ENCODE assay signal across 8 cellular contexts in the genomic region with DNA sequence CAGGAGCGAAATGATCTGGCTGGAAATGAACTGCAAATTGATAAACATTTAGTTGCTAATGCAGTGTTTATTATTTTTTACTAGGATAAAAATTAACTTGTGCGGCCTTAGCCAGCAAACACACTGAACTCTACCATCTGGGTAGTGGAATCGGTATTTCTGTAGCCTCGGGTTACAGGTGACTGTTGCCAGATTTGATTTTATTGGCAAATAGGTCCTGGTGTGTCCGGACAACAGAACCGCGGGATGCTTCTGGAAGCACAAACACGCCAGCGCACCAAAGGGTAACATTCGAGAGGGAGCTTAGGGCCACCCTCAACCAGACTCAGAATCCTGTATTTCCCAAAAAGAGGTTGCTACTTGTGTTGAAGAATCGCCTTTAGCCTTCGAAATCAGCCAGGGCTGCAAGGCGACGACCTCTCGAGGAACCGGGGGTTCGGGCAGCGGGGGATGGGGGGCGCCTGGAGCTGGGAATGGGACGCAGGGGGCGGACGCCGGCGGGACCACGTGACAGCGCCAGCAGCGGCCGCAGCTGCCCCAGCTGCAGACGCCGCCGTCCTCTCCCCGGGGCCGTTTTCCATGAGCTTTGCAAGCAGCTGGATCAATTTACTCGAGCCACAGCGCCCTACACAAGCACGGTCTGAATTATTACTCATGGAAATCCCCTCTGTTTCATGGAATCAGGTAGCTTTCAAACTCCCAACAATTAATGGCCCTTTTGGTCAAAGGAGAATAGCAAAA.
A peak's percentile ranks its signal among the peaks of the same experiment; 100 is the strongest.
DNase-seq lines count a peak whose midpoint lies in the region; ATAC-seq, FAIRE-seq and TF ChIP-seq lines count a peak whose summit lies in the region.

No MANE protein-coding gene starts in this region.

- H3K4me1 ChIP-seq in A549 (peaks cover 69% of the 10 kb centered on the region), HEK293 (ENCODE audit: control insufficient read depth, insufficient read depth, low read length) (peaks cover 35% of the 10 kb centered on the region), osteoblast (ENCODE audit: insufficient read depth, low read length) (peaks cover 46% of the 10 kb centered on the region)

- TF ChIP-seq POLR2A in A549 (IDR thresholded peaks at IDR 0.05; ENCODE audit: low read length) = no peak
- no peak for TF ChIP-seq POLR2A in GM12892 (IDR thresholded peaks at IDR 0.05; ENCODE audit: low read depth, low read length)

- no peak overlapping the region for H3K4me3 ChIP-seq in A549
- no peak overlapping the region for H3K4me3 ChIP-seq in HEK293 (ENCODE audit: low read depth, low read length)
- peak overlapping the region; percentile 30 to 49 for H3K4me3 ChIP-seq in foreskin fibroblast (ENCODE audit: low read depth in 1 of 2, low read length in 2 of 2)
- H3K4me3 ChIP-seq in osteoblast (ENCODE audit: insufficient read depth, low read length) = peak overlapping the region; percentile 58

- TF ChIP-seq RAD21 in A549 (conservative IDR thresholded peaks at IDR 0.05 in 1 of 2, IDR thresholded peaks at IDR 0.05 in 1 of 2) = no peak

- WGBS in A549 (ENCODE audit: missing lambda C conversion rate) = 76% methylated on average over 31 of the region's 36 CpGs

- no peaks in the 10 kb centered on the region for H3K79me2 ChIP-seq in osteoblast (ENCODE audit: insufficient read depth, low read length)

- peak overlapping the region; percentile 80 for H2AFZ ChIP-seq in osteoblast (ENCODE audit: low read length)

- FAIRE-seq in A549 (lab: Jason Lieb, UNC) (no peak), GM12892 (lab: Jason Lieb, UNC) (no peak)

- no peak for TF ChIP-seq EP300 in A549 (IDR thresholded peaks at IDR 0.05)

- H3K27me3 ChIP-seq in osteoblast (ENCODE audit: insufficient read depth, low read length) = no peaks in the 10 kb centered on the region

- TF ChIP-seq CTCF in A549 (IDR thresholded peaks at IDR 0.05) = no peak
- TF ChIP-seq CTCF in HEK293 (tag by site-specific recombination; IDR thresholded peaks at IDR 0.05) = 0 out of 2 replicates have a peak, but pooled peaks have one; percentile 11
- TF ChIP-seq CTCF in foreskin fibroblast (IDR thresholded peaks at IDR 0.05; ENCODE audit: low read depth, low read length) = no peak
- TF ChIP-seq CTCF in osteoblast (IDR thresholded peaks at IDR 0.05; ENCODE audit: extremely low read depth, low read depth, low read length) = no peak

- H3K9me3 ChIP-seq in A549 (no peaks in the 10 kb centered on the region), HEK293 (ENCODE audit: control insufficient read depth, insufficient read depth, low read depth, low read length) (no peaks in the 10 kb centered on the region), osteoblast (ENCODE audit: low read depth, low read length) (no peaks in the 10 kb centered on the region)

- no peak overlapping the region for H3K4me2 ChIP-seq in A549
- H3K4me2 ChIP-seq in osteoblast (ENCODE audit: insufficient read depth, low read length) = peak overlapping the region; percentile 83

- CTCF ChIA-PET in A549 (lab: Yijun Ruan, JAX) = interaction anchor here (0.6 to 12.5 kb wide), 5 partner anchors 18 to 372 kb away, joined by 3 to 94 read pairs (median 3); no protein-coding TSS in a partner anchor
- CTCF ChIA-PET in HEK293 (lab: Yijun Ruan, JAX) = interaction anchor here (0.5 to 1.0 kb wide), 3 partner anchors 14 to 471 kb away, joined by 3 to 5 read pairs (median 4); no protein-coding TSS in a partner anchor

- no peak for ATAC-seq in A549

- H3K36me3 ChIP-seq in HEK293 (ENCODE audit: control insufficient read depth in 2 of 2, insufficient read depth in 1 of 2, low read length in 2 of 2) (no peaks in the 10 kb centered on the region), osteoblast (ENCODE audit: insufficient read depth, low read length) (no peaks in the 10 kb centered on the region)

- H3K27ac ChIP-seq in A549 (peak overlapping the region; percentile 94 to 95), HEK293 (ENCODE audit: extremely low read depth, low read depth, low read length) (peak overlapping the region; percentile 33; the same call in 1 of the 2 replicates), osteoblast (ENCODE audit: low read depth, low read length) (peak overlapping the region; percentile 95)

- DNase-seq in A549 (ENCODE audit: low read depth in 1 of 2, low spot score in 1 of 2) (no peak), T1000 (lab: John Stamatoyannopoulos, UW) (peak; percentile 17), foreskin fibroblast (peak; percentile 72 to 87), osteoblast (ENCODE audit: insufficient read length, low spot score, missing footprints) (peak; percentile 82), NCI-H1436 treated with DMSO at 0.1 percent for 48 hours (lab: John Stamatoyannopoulos, UW) (no peak), GM12892 (ENCODE audit: insufficient read length) (no peak), GM19238 (ENCODE audit: insufficient read length, low spot score) (no peak)

- POLR2A ChIA-PET in A549 (lab: Yijun Ruan, JAX) = no interaction called here
- POLR2A ChIA-PET in HEK293 (lab: Yijun Ruan, JAX) = interaction anchor here (1.0 kb wide), 1 partner anchor 357 kb away, joined by 4 read pairs; no protein-coding TSS in a partner anchor

- no peaks in the 10 kb centered on the region for H4K20me1 ChIP-seq in osteoblast (ENCODE audit: insufficient read depth, low read length)

TF ChIP-seq in A549, 52 proteins besides CTCF, POLR2A, EP300 and RAD21:
- TF ChIP-seq TP53 (CRISPR knock-in tag; IDR thresholded peaks at IDR 0.05) (no peak), KDM1A (IDR thresholded peaks at IDR 0.05; ENCODE audit: low read depth) (no peak), JUNB (IDR thresholded peaks at IDR 0.05) (no peak), GATA3 (IDR thresholded peaks at IDR 0.05; ENCODE audit: borderline replicate concordance) (no peak), FOXS1 (CRISPR knock-in tag; IDR thresholded peaks at IDR 0.05) (no peak), HOXB13 (CRISPR knock-in tag; IDR thresholded peaks at IDR 0.05; ENCODE audit: low read depth) (no peak), TFCP2L1 (CRISPR knock-in tag; IDR thresholded peaks at IDR 0.05) (no peak), EHMT2 (IDR thresholded peaks at IDR 0.05; ENCODE audit: low read depth) (no peak)

TF ChIP-seq in HEK293, 187 proteins besides CTCF, POLR2A, EP300 and RAD21 (continues in another document):
- TF ChIP-seq, protein P1, sequence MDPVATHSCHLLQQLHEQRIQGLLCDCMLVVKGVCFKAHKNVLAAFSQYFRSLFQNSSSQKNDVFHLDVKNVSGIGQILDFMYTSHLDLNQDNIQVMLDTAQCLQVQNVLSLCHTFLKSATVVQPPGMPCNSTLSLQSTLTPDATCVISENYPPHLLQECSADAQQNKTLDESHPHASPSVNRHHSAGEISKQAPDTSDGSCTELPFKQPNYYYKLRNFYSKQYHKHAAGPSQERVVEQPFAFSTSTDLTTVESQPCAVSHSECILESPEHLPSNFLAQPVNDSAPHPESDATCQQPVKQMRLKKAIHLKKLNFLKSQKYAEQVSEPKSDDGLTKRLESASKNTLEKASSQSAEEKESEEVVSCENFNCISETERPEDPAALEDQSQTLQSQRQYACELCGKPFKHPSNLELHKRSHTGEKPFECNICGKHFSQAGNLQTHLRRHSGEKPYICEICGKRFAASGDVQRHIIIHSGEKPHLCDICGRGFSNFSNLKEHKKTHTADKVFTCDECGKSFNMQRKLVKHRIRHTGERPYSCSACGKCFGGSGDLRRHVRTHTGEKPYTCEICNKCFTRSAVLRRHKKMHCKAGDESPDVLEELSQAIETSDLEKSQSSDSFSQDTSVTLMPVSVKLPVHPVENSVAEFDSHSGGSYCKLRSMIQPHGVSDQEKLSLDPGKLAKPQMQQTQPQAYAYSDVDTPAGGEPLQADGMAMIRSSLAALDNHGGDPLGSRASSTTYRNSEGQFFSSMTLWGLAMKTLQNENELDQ (tag by site-specific recombination; IDR thresholded peaks at IDR 0.05; ENCODE audit: low read depth) = no peak
- TF ChIP-seq ZNF37A (tag by site-specific recombination; IDR thresholded peaks at IDR 0.05) (no peak), SCRT1 (tag by site-specific recombination; IDR thresholded peaks at IDR 0.05; ENCODE audit: borderline replicate concordance) (no peak), ZNF623 (tag by site-specific recombination; IDR thresholded peaks at IDR 0.05) (no peak), ZNF404 (tag by site-specific recombination; IDR thresholded peaks at IDR 0.05) (no peak), IKZF3 (tag by site-specific recombination; IDR thresholded peaks at IDR 0.05) (peak; percentile 85), ZNF169 (tag by site-specific recombination; IDR thresholded peaks at IDR 0.05) (no peak), ZNF654 (tag by site-specific recombination; IDR thresholded peaks at IDR 0.05; ENCODE audit: low read depth) (no peak), KLF1 (tag by site-specific recombination; IDR thresholded peaks at IDR 0.05) (no peak), ZNF555 (tag by site-specific recombination; conservative IDR thresholded peaks at IDR 0.05) (no peak), ZBTB8A (tag by site-specific recombination; IDR thresholded peaks at IDR 0.05) (peak; percentile 46), KLF8 (tag by site-specific recombination; IDR thresholded peaks at IDR 0.05) (no peak), RBAK (tag by site-specific recombination; IDR thresholded peaks at IDR 0.05) (no peak)
- TF ChIP-seq, protein P2, sequence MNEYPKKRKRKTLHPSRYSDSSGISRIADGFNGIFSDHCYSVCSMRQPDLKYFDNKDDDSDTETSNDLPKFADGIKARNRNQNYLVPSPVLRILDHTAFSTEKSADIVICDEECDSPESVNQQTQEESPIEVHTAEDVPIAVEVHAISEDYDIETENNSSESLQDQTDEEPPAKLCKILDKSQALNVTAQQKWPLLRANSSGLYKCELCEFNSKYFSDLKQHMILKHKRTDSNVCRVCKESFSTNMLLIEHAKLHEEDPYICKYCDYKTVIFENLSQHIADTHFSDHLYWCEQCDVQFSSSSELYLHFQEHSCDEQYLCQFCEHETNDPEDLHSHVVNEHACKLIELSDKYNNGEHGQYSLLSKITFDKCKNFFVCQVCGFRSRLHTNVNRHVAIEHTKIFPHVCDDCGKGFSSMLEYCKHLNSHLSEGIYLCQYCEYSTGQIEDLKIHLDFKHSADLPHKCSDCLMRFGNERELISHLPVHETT (tag by site-specific recombination; IDR thresholded peaks at IDR 0.05) = no peak
- TF ChIP-seq, protein P3, sequence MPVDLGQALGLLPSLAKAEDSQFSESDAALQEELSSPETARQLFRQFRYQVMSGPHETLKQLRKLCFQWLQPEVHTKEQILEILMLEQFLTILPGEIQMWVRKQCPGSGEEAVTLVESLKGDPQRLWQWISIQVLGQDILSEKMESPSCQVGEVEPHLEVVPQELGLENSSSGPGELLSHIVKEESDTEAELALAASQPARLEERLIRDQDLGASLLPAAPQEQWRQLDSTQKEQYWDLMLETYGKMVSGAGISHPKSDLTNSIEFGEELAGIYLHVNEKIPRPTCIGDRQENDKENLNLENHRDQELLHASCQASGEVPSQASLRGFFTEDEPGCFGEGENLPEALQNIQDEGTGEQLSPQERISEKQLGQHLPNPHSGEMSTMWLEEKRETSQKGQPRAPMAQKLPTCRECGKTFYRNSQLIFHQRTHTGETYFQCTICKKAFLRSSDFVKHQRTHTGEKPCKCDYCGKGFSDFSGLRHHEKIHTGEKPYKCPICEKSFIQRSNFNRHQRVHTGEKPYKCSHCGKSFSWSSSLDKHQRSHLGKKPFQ (tag by site-specific recombination; IDR thresholded peaks at IDR 0.05) = no peak

Comparison
In these comparisons a context has a peak if more than half of its experiments do, and no peak if none do; other contexts are left out.
1. DNase-seq: peak in T1000 (single experiment), foreskin fibroblast (2 of 2) and osteoblast (single experiment); none in A549 (0 of 2), NCI-H1436 treated with DMSO at 0.1 percent for 48 hours (single experiment), GM12892 (single experiment) and GM19238 (single experiment).
2. H3K27ac ChIP-seq: peak in every context shown above with its lines; median percentile 95 in osteoblast; 94 in A549; 33 in HEK293.
3. H3K4me3 ChIP-seq: peak in foreskin fibroblast (2 of 2) and osteoblast (single experiment); none in A549 (single experiment) and HEK293 (single experiment).